In genomic region chr19:10135551-10136334, GRCh38 we compare ENCODE assay signal across 1 cellular context.
TF ChIP-seq lines count a peak whose summit lies in the region.

No MANE protein-coding gene starts in this region.

TF ChIP-seq in HCT116, 20 proteins besides CTCF, POLR2A, EP300 and RAD21:
- no peak for TF ChIP-seq EZH2 (IDR thresholded peaks at IDR 0.05)
- no peak for TF ChIP-seq POLR2AphosphoS5 (IDR thresholded peaks at IDR 0.05; ENCODE audit: low read depth, low read length)
- TF ChIP-seq FOSL1 (IDR thresholded peaks at IDR 0.05; ENCODE audit: low read depth) = no peak
- TF ChIP-seq ATF3 (IDR thresholded peaks at IDR 0.05) = no peak
- TF ChIP-seq MAX (IDR thresholded peaks at IDR 0.05) = no peak
- TF ChIP-seq TCF7L2 (IDR thresholded peaks at IDR 0.05; ENCODE audit: borderline replicate concordance, extremely low read depth, insufficient read depth, insufficient read length) = no peak
- no peak for TF ChIP-seq REST (IDR thresholded peaks at IDR 0.05; ENCODE audit: low read depth)
- TF ChIP-seq EZH2phosphoT487 (IDR thresholded peaks at IDR 0.05; ENCODE audit: borderline replicate concordance) = no peak
- no peak for TF ChIP-seq ZBTB33 (IDR thresholded peaks at IDR 0.05; ENCODE audit: extremely low read depth, insufficient replicate concordance, low read length)
- no peak for TF ChIP-seq CEBPB (IDR thresholded peaks at IDR 0.05; ENCODE audit: low read depth)
- TF ChIP-seq YY1 (IDR thresholded peaks at IDR 0.05; ENCODE audit: extremely low read depth, insufficient replicate concordance, low read depth, low read length) = no peak
- no peak for TF ChIP-seq SP1 (IDR thresholded peaks at IDR 0.05; ENCODE audit: low read depth)
- no peak for TF ChIP-seq EGR1 (IDR thresholded peaks at IDR 0.05; ENCODE audit: low read depth)
- TF ChIP-seq SIN3A (IDR thresholded peaks at IDR 0.05; ENCODE audit: low read depth) = no peak
